1 cellular context compared by ENCODE assay signal in the genomic region with DNA sequence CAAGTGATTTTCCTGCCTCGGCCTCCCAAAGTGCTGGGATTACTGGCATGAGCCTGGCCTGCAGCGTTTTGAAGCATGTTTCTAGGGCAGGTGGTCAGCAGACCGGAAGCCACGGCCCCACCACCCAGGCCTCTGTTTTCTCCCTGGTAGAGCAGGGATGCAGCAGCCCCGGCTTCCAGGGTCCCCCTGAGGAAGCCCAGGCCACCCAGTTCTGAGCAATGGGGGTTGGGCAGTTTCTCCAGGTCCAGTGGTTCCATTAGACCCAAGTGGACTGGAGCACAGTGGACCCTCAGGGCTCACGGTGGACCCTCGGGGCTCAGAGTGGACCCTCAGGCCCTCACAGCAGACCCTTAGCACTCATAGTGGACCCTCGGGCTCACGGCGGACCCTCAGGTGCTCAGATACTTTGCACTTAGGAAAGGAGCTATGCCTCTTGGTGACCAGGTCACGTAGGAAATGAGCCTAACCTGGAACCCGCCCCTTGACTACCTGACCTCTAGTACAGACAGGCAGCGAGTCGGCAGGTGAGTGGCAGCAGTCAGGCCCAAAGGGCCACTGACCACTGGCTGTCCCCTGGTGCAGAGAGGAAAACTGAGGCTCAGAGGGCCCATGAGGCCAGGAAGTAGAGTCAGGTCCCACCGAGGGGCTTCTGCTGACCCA.
TF ChIP-seq lines count a peak whose summit lies in the region.

No MANE protein-coding gene starts in this region.

TF ChIP-seq in IMR-90, 13 proteins besides CTCF, POLR2A, EP300 and RAD21:
- no peak for TF ChIP-seq MXI1 (IDR thresholded peaks at IDR 0.05; ENCODE audit: borderline replicate concordance, low read depth, low read length)
